ENCODE assay signal across 20 cellular contexts in the genomic region with DNA sequence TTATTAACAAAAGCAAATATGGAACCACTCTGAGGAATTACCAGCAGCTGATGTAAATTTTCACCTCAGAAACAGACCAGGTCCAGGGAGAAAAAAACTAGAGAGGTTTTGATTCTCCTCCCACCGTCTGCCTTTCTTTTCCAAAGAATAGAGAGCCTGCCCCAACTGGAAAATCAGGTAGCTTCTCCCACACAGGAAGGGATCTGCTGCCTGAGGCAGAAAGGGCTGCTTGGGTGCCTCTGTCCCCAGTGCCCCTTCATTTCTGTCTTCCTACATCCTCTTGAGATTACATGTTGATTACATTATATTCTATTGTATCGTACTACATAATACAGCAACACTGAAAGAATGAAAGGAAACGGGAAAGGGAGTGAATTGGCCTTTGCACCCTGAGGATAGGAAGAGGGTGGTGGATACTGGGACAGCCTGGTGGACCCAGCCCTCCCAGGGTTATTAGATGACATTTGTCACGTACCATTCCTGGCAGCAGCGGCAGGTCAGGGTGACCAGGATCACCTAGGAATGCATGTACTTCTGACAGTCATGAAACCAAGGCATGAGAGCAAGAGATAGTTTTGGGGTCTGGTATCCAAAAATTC. TPM values are rescaled to one million over a fixed set of nuclear protein-coding genes. Genes with fewer than 3 reads are reported as not detected.
DNase-seq lines count a peak whose midpoint lies in the region; ATAC-seq, FAIRE-seq and TF ChIP-seq lines count a peak whose summit lies in the region.
"Had no signal": no experiment of that assay in that cellular context is flagged by ENCODE, and none has a peak within 500 bp of the region (broad histone marks: within the 10 kb centered on the region; RNA-seq: fewer than 3 reads in every experiment).

No MANE protein-coding gene starts in this region.

- H3K9ac ChIP-seq in IMR-90 (ENCODE audit: low read depth, low read length): no peak overlapping the region
- H3K9ac ChIP-seq: KMS-11 had no signal

- CTCF ChIA-PET in IMR-90 (lab: Yijun Ruan, JAX): no interaction called here

- H2AFZ ChIP-seq in IMR-90 (replicated peaks; ENCODE audit: low read length, poor library complexity): no peak overlapping the region

- no peak overlapping the region for H3K14ac ChIP-seq in IMR-90 (replicated peaks; ENCODE audit: low read depth, low read length)

- dilution Hi-C loops in IMR-90 (cut with HindIII; ENCODE audit: low sequenced_read_pairs, unreplicated experiment): no loop called here

- no peak for TF ChIP-seq EP300 in ovary (IDR thresholded peaks at IDR 0.05)

- no peak for FAIRE-seq in bronchial epithelial cell (lab: Jason Lieb, UNC)
- FAIRE-seq: D721Med, GM12891, H54 had no signal

- H3K9me1 ChIP-seq in IMR-90 (ENCODE audit: insufficient read depth, low read length): no peaks in the 10 kb centered on the region

- H3K9me3 ChIP-seq in IMR-90 (ENCODE audit: control insufficient read depth, insufficient read depth, low read length) (peaks cover 17% of the 10 kb centered on the region), psoas muscle (peaks cover 8% of the 10 kb centered on the region), ovary (no peaks in the 10 kb centered on the region)
- H3K9me3 ChIP-seq: BE2C had no signal

- H4K91ac ChIP-seq in IMR-90 (ENCODE audit: insufficient read depth, low read depth, low read length): no peak overlapping the region

- WGBS in IMR-90 (ENCODE audit: extremely low coverage in 2 of 2, insufficient read length in 1 of 2), 2 experiments: no CpG with 5 or more reads among the region's 5 CpGs
- WGBS in psoas muscle, 3 donors: 41 to 56% (median 43%) methylated on average over 5 of the region's 5 CpGs
- 22 to 40% (median 35%) methylated on average over 5 of the region's 5 CpGs for WGBS in ovary, 3 donors

- no peak for TF ChIP-seq POLR2A in IMR-90 (IDR thresholded peaks at IDR 0.05; ENCODE audit: low read depth, low read length)
- TF ChIP-seq POLR2A in ovary (IDR thresholded peaks at IDR 0.05): no peak
- TF ChIP-seq POLR2A in GM18505 (IDR thresholded peaks at IDR 0.05; ENCODE audit: borderline replicate concordance, extremely low read depth, insufficient read depth, insufficient read length): no peak

- H3K4ac ChIP-seq in IMR-90 (ENCODE audit: low read depth, low read length): no peak overlapping the region

- H3K4me1 ChIP-seq in IMR-90 (ENCODE audit: control insufficient read depth, insufficient read depth, low read length): no peaks in the 10 kb centered on the region
- H3K4me1 ChIP-seq in psoas muscle: no peaks in the 10 kb centered on the region
- no peaks in the 10 kb centered on the region for H3K4me1 ChIP-seq in ovary (ENCODE audit: insufficient read depth)
- H3K4me1 ChIP-seq: BE2C had no signal

- TF ChIP-seq CTCF in IMR-90 (conservative IDR thresholded peaks at IDR 0.05; ENCODE audit: low read depth, low read length) (no peak), bronchial epithelial cell (IDR thresholded peaks at IDR 0.05; ENCODE audit: insufficient read depth, low read length, severe bottlenecking) (no peak), psoas muscle (IDR thresholded peaks at IDR 0.05) (no peak), ovary (IDR thresholded peaks at IDR 0.05) (no peak)

- no peak overlapping the region for H4K5ac ChIP-seq in IMR-90 (ENCODE audit: low read depth, low read length)

- TF ChIP-seq RAD21 in IMR-90 (IDR thresholded peaks at IDR 0.05; ENCODE audit: low read length): no peak

- H2BK5ac ChIP-seq in IMR-90 (ENCODE audit: low read depth, low read length, poor library complexity, severe bottlenecking): no peak overlapping the region

- peaks cover 7% of the 10 kb centered on the region for H3K27me3 ChIP-seq in IMR-90 (ENCODE audit: control insufficient read depth, insufficient read depth, low read length)
- no peaks in the 10 kb centered on the region for H3K27me3 ChIP-seq in bronchial epithelial cell (ENCODE audit: control insufficient read depth, insufficient read depth, low read length)
- H3K27me3 ChIP-seq in psoas muscle (ENCODE audit: insufficient read depth in 3 of 3, low read length in 2 of 3): peaks cover 0 to 11% (median 1%) of the 10 kb centered on the region in 3 donors
- no peaks in the 10 kb centered on the region for H3K27me3 ChIP-seq in ovary

- intact Hi-C loops in IMR-90 (cut with micrococcal nuclease): no loop called here
- intact Hi-C loops in left colon (cut with DNase I, micrococcal nuclease): no loop called here
- intact Hi-C loops in psoas muscle (cut with DNase I): no loop called here
- intact Hi-C loops in ovary (cut with DNase I): no loop called here

- H3K79me1 ChIP-seq in IMR-90 (ENCODE audit: low read depth in 1 of 2, low read length in 2 of 2): no peaks in the 10 kb centered on the region

- no TSS peak for BruUV-seq in IMR-90 (replicated peaks; lab: Mats Ljungman, UMichigan)

- no peak overlapping the region for H3K18ac ChIP-seq in IMR-90 (ENCODE audit: low read depth, low read length)

- H3K27ac ChIP-seq in IMR-90 (ENCODE audit: insufficient read depth, low read length): no peak overlapping the region
- peak overlapping the region; percentile 3 for H3K27ac ChIP-seq in psoas muscle
- no peak overlapping the region for H3K27ac ChIP-seq in ovary
- H3K27ac ChIP-seq: KMS-11, SK-N-MC had no signal

- POLR2A ChIA-PET in IMR-90 (lab: Charles Lee; ENCODE audit: unreplicated experiment): no interaction called here

- DNase-seq in IMR-90 (no peak), bronchial epithelial cell (ENCODE audit: low read depth) (peak; percentile 35), left colon (peak; percentile 30 to 34), psoas muscle (no peak), ovary (no peak), AG20443 (ENCODE audit: low spot score) (no peak)
- DNase-seq: activated CD4-positive, alpha-beta T cell treated with anti-CD3 and anti-CD28 coated beads for 48 hours; activated naive CD4-positive, alpha-beta T cell treated with anti-CD3 and anti-CD28 coated beads, Interleukin-2, amount 50 U/mL, for 16 hours; BE2C; GF-D8; NCI-H1092; NCI-H2171 treated with DMSO at 0.1 percent for 48 hours; NCI-H748 treated with DMSO at 0.1 percent for 48 hours; stimulated activated CD4-positive, alpha-beta T cell treated with anti-CD3 and anti-CD28 coated beads, Interleukin-2, amount 100 ng/mL, for 48 hours had no signal

- H2AK5ac ChIP-seq in IMR-90 (ENCODE audit: low read depth, low read length): no peak overlapping the region

- no peak overlapping the region for H3K4me2 ChIP-seq in IMR-90 (ENCODE audit: low read depth, low read length)
- H3K4me2 ChIP-seq: KMS-11 had no signal

- H3K36me3 ChIP-seq in IMR-90 (ENCODE audit: control insufficient read depth, insufficient read depth, low read length) (no peaks in the 10 kb centered on the region), bronchial epithelial cell (ENCODE audit: control insufficient read depth, insufficient read depth, low read length) (no peaks in the 10 kb centered on the region), psoas muscle (ENCODE audit: insufficient read depth in 1 of 2, low read depth in 1 of 2) (no peaks in the 10 kb centered on the region), ovary (no peaks in the 10 kb centered on the region)
- H3K36me3 ChIP-seq: BE2C had no signal

- no peak overlapping the region for H3K4me3 ChIP-seq in IMR-90 (ENCODE audit: insufficient read depth, low read depth, low read length)
- no peak overlapping the region for H3K4me3 ChIP-seq in bronchial epithelial cell (ENCODE audit: low read depth, low read length)
- H3K4me3 ChIP-seq in psoas muscle: no peak overlapping the region
- H3K4me3 ChIP-seq in ovary: no peak overlapping the region
- H3K4me3 ChIP-seq: SK-N-MC had no signal

- H4K20me1 ChIP-seq in IMR-90 (ENCODE audit: insufficient read depth, low read length): no peaks in the 10 kb centered on the region

- H4K8ac ChIP-seq in IMR-90 (ENCODE audit: low read depth in 2 of 2, low read length in 2 of 2): no peak overlapping the region

- H2BK20ac ChIP-seq in IMR-90 (ENCODE audit: low read depth, low read length): no peak overlapping the region

- in situ Hi-C loops in IMR-90 (cut with MboI; ENCODE audit: low sequenced_read_pairs): no loop called here

- no peak overlapping the region for H3K56ac ChIP-seq in IMR-90 (ENCODE audit: extremely low read depth, insufficient read depth, low read length)

- no peak overlapping the region for H2BK15ac ChIP-seq in IMR-90 (ENCODE audit: low read depth, low read length)

- ATAC-seq in IMR-90 (ENCODE audit: low read depth) (no peak), left colon (peak; percentile 95), psoas muscle (no peak), GM18505 (IDR thresholded peaks at IDR 0.05; ENCODE audit: unreplicated experiment) (no peak)

- no peak overlapping the region for H3K23ac ChIP-seq in IMR-90 (ENCODE audit: low read depth, low read length)

- peak overlapping the region; percentile 15 for H2AK9ac ChIP-seq in IMR-90 (replicated peaks; ENCODE audit: low read depth, low read length, poor library complexity)

- no peak overlapping the region for H2BK120ac ChIP-seq in IMR-90 (ENCODE audit: low read depth, low read length)

TF ChIP-seq in IMR-90, 13 proteins besides CTCF, POLR2A, EP300 and RAD21 (continues in another document):
- no peak for TF ChIP-seq CEBPB (IDR thresholded peaks at IDR 0.05; ENCODE audit: low read depth, low read length)
- TF ChIP-seq, protein P1, sequence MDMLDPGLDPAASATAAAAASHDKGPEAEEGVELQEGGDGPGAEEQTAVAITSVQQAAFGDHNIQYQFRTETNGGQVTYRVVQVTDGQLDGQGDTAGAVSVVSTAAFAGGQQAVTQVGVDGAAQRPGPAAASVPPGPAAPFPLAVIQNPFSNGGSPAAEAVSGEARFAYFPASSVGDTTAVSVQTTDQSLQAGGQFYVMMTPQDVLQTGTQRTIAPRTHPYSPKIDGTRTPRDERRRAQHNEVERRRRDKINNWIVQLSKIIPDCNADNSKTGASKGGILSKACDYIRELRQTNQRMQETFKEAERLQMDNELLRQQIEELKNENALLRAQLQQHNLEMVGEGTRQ (IDR thresholded peaks at IDR 0.05; ENCODE audit: low read depth, low read length): no peak

RNA-seq across cellular contexts. Expression of a gene that starts 8.9 kb away (rescaled TPM):
- total RNA-seq in IMR-90 (2012; rRNA removed): 0.18 and 0.56 TPM in 2 replicates
- 0.10 and 0.17 TPM in 2 replicates for polyA plus RNA-seq in IMR-90 (2012; rRNA removed)
- polyA plus RNA-seq in IMR-90 (2012; cell fraction: cytosol; rRNA removed): 0.03 and 0.05 TPM in 2 replicates
- 0.05 TPM in 1 of 2 replicates, not detected in the other for polyA plus RNA-seq in IMR-90 (2012; cell fraction: nucleus; rRNA removed; ENCODE audit: low replicate concordance)
- 0.53 and 4.4 TPM in 2 replicates for total RNA-seq in bronchial epithelial cell
- 1 to 10 TPM; 1.1 to 3.7 TPM for total RNA-seq in left colon
- total RNA-seq in psoas muscle: 1 to 10 TPM; 1.1 to 2.1 (median 1.2) TPM
- polyA plus RNA-seq in psoas muscle: under 1 TPM; 0.12 to 0.23 (median 0.13) TPM
- total RNA-seq in ovary: 1 to 10 TPM in 3 of 7 donors, under 1 TPM in 3, not detected in 1; 0.24 to 2.1 (median 0.95) TPM
- 1 to 10 TPM in 1 of 2 donors, under 1 TPM in 1; 0.22 to 1.6 TPM for polyA plus RNA-seq in ovary

Comparison
In these comparisons a context has a peak if more than half of its experiments do, and no peak if none do; other contexts are left out.
1. DNase-seq: peak in bronchial epithelial cell (single experiment) and left colon (2 of 2); none in IMR-90 (single experiment), psoas muscle (0 of 2), ovary (0 of 5) and AG20443 (single experiment).